ENCODE assay signal across 17 cellular contexts in genomic region chr7:472640-472957, GRCh38. TPM values are rescaled to one million over a fixed set of nuclear protein-coding genes. Genes with fewer than 3 reads are reported as not detected.
DNase-seq lines count a peak whose midpoint lies in the region; ATAC-seq, FAIRE-seq and TF ChIP-seq lines count a peak whose summit lies in the region.
"Had no signal": no experiment of that assay in that cellular context is flagged by ENCODE, and none has a peak within 500 bp of the region (broad histone marks: within the 10 kb centered on the region; RNA-seq: fewer than 3 reads in every experiment).

No MANE protein-coding gene starts in this region.

- no peaks in the 10 kb centered on the region for H3K27me3 ChIP-seq in CD4-positive, alpha-beta T cell (ENCODE audit: control insufficient read depth, insufficient read depth, low read length)
- no peaks in the 10 kb centered on the region for H3K27me3 ChIP-seq in RWPE2 (ENCODE audit: insufficient read depth, poor library complexity, severe bottlenecking)

- H3K27me3 Mint-ChIP-seq in CD4-positive, alpha-beta T cell: no peaks in the 10 kb centered on the region
- H3K27me3 Mint-ChIP-seq: activated naive CD8-positive, alpha-beta T cell treated with anti-CD3 and anti-CD28 coated beads, Interleukin-2, amount 50 U/mL, for 24 hours; type B pancreatic cell had no signal

- peak overlapping the region; percentile 6 for H3K4me3 Mint-ChIP-seq in CD4-positive, alpha-beta T cell
- H3K4me3 Mint-ChIP-seq: activated naive CD8-positive, alpha-beta T cell treated with anti-CD3 and anti-CD28 coated beads, Interleukin-2, amount 50 U/mL, for 24 hours; stimulated activated naive B cell treated with anti-CD40 and anti-IgM and Interleukin-4, amounts not matched to agents 10 μg/mL and 1 μg/mL and 100 μg/mL, for 72 hours; type B pancreatic cell had no signal

- no peaks in the 10 kb centered on the region for H3K36me3 Mint-ChIP-seq in CD4-positive, alpha-beta T cell (ENCODE audit: low read depth)

- POLR2A ChIA-PET in CD4-positive, alpha-beta T cell (lab: Charles Lee): no interaction called here

- FAIRE-seq in kidney (lab: Jason Lieb, UNC): no peak
- FAIRE-seq: bronchial epithelial cell, H54 had no signal

- H3K36me3 ChIP-seq in RWPE2 (ENCODE audit: low read depth) (no peaks in the 10 kb centered on the region), kidney (ENCODE audit: control insufficient read depth in 1 of 2, insufficient read depth in 2 of 2, low read length in 2 of 2) (no peaks in the 10 kb centered on the region)
- H3K36me3 ChIP-seq: WERI-Rb-1 had no signal

- peaks cover 15% of the 10 kb centered on the region for H3K4me1 ChIP-seq in RWPE2 (ENCODE audit: insufficient read depth, poor library complexity, severe bottlenecking)
- peaks cover 0 to 8% of the 10 kb centered on the region in 2 donors for H3K4me1 ChIP-seq in kidney (ENCODE audit: control insufficient read depth in 1 of 2, insufficient read depth in 1 of 2, low read depth in 1 of 2, low read length in 2 of 2)

- H3K27ac ChIP-seq in CD4-positive, alpha-beta T cell (ENCODE audit: low read depth, low read length): no peak overlapping the region
- H3K27ac ChIP-seq in RWPE2 (ENCODE audit: poor library complexity, severe bottlenecking): peak overlapping the region; percentile 76
- H3K27ac ChIP-seq in kidney (ENCODE audit: low read depth in 2 of 2, low read length in 2 of 2): peak overlapping the region in 1 of 2 donors; percentile 32
- H3K27ac ChIP-seq: WERI-Rb-1 had no signal

- CTCF ChIA-PET in CD4-positive, alpha-beta T cell (lab: Charles Lee): no interaction called here

- H3K9ac ChIP-seq in kidney (ENCODE audit: low read length in 2 of 2): no peak overlapping the region

- no peak overlapping the region for H3K4me3 ChIP-seq in RWPE2 (ENCODE audit: severe bottlenecking)
- no peak overlapping the region for H3K4me3 ChIP-seq in kidney (ENCODE audit: low read length in 2 of 2)

- peaks cover 5% of the 10 kb centered on the region for H3K9me3 ChIP-seq in CD4-positive, alpha-beta T cell (ENCODE audit: control insufficient read depth, low read length)
- H3K9me3 ChIP-seq in RWPE2 (ENCODE audit: severe bottlenecking): no peaks in the 10 kb centered on the region
- peaks cover 0 to 6% of the 10 kb centered on the region in 2 donors for H3K9me3 ChIP-seq in kidney (ENCODE audit: control insufficient read depth in 1 of 2, low read length in 2 of 2)

- H3K4me1 Mint-ChIP-seq in CD4-positive, alpha-beta T cell (ENCODE audit: low read depth): peaks cover 19% of the 10 kb centered on the region

- peak overlapping the region; percentile 69 for H3K27ac Mint-ChIP-seq in CD4-positive, alpha-beta T cell
- H3K27ac Mint-ChIP-seq: activated naive CD8-positive, alpha-beta T cell treated with anti-CD3 and anti-CD28 coated beads, Interleukin-2, amount 50 U/mL, for 24 hours; stimulated activated naive B cell treated with anti-CD40 and anti-IgM and Interleukin-4, amounts not matched to agents 10 μg/mL and 1 μg/mL and 100 μg/mL, for 72 hours; type B pancreatic cell had no signal

- DNase-seq in CD4-positive, alpha-beta T cell: no peak
- DNase-seq in RWPE2 (ENCODE audit: low spot score) (no peak), kidney (peak; percentile 6), posterior vena cava (ENCODE audit: low spot score) (peak; percentile 10)
- DNase-seq: activated naive CD8-positive, alpha-beta T cell treated with anti-CD3 and anti-CD28 coated beads, Interleukin-2, amount 50 U/mL, for 24 hours; KBM-7; NCI-H2029 treated with DMSO at 0.1 percent for 48 hours; NCI-H510A treated with DMSO at 0.1 percent for 48 hours; SHP77; stimulated activated naive B cell treated with anti-CD40 and anti-IgM and Interleukin-4, amounts not matched to agents 10 μg/mL and 1 μg/mL and 100 μg/mL, for 72 hours; WERI-Rb-1 had no signal

- ATAC-seq in CD4-positive, alpha-beta T cell (ENCODE audit: poor library complexity): peak; percentile 91
- ATAC-seq in RWPE2 (ENCODE audit: low read depth) (no peak), GM18520 (IDR thresholded peaks at IDR 0.05; ENCODE audit: unreplicated experiment) (no peak), HG02852 (IDR thresholded peaks at IDR 0.05; ENCODE audit: unreplicated experiment) (no peak), GM21390 (IDR thresholded peaks at IDR 0.05; ENCODE audit: unreplicated experiment) (no peak)
- ATAC-seq: stimulated activated naive B cell treated with anti-CD40 and anti-IgM and Interleukin-4, amounts not matched to agents 10 μg/mL and 1 μg/mL and 100 μg/mL, for 72 hours had no signal

- TF ChIP-seq CTCF in CD4-positive, alpha-beta T cell (IDR thresholded peaks at IDR 0.05): no peak
- TF ChIP-seq CTCF in RWPE2 (IDR thresholded peaks at IDR 0.05; ENCODE audit: poor library complexity, severe bottlenecking) (no peak), kidney (IDR thresholded peaks at IDR 0.05; ENCODE audit: borderline replicate concordance, extremely low read depth, insufficient read depth) (no peak)

- intact Hi-C loops in CD4-positive, alpha-beta T cell (cut with DNase I, micrococcal nuclease): no loop called here
- intact Hi-C loops in kidney (cut with DNase I) (no loop called here), posterior vena cava (cut with DNase I) (loop anchor here in 1 of 2 donors (10.0 kb wide), 1 partner anchor 1412 kb away; no protein-coding TSS in a partner anchor)

- H3K9me3 Mint-ChIP-seq in CD4-positive, alpha-beta T cell: peaks cover 8% of the 10 kb centered on the region

RNA-seq across cellular contexts. Expression of gene PDGFA, which starts 47.0 kb away (rescaled TPM):
- under 1 TPM; 0.55 to 0.70 TPM for total RNA-seq in CD4-positive, alpha-beta T cell
- total RNA-seq in kidney (53.0 TPM), posterior vena cava (10 to 100 TPM; 54.1 to 63.1 TPM)
- polyA plus RNA-seq in kidney (ENCODE audit: insufficient read depth, low read depth, low replicate concordance): 14.1 TPM

Comparison
In these comparisons a context has a peak if more than half of its experiments do, and no peak if none do; other contexts are left out.
1. DNase-seq: peak in kidney (single experiment) and posterior vena cava (single experiment); none in CD4-positive, alpha-beta T cell (0 of 10) and RWPE2 (single experiment).
2. RNA of gene PDGFA, which starts 47.0 kb away (total RNA-seq): 54.1 to 63.1 TPM in posterior vena cava and 53.0 TPM in kidney (single experiment); 0.55 to 0.70 TPM in CD4-positive, alpha-beta T cell; every median in the first group is over 10 times any median in the second.